10 cellular contexts compared by ENCODE assay signal in the genomic region with DNA sequence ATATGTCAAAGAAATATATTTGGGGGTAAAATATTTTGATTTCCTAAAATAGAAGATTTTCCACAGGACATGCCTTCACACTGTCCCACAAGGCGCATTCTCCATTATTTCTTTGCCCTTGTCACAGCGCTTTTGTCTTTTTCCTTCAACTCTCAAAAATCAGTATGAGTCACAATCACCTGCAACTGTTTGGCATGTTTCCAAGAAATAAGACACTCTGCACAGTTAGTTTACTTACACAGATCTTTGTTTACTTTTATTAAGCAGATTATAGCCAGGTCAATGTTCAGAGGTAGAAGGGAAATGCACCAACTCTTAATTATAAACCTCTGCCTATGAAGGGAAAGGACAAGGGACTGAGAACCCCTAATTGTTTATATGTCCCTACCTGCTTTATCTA. TPM values are rescaled to one million over a fixed set of nuclear protein-coding genes. Genes with fewer than 3 reads are reported as not detected.
A peak's percentile ranks its signal among the peaks of the same experiment; 100 is the strongest.
DNase-seq lines count a peak whose midpoint lies in the region; ATAC-seq and TF ChIP-seq lines count a peak whose summit lies in the region.
"Had no signal": no experiment of that assay in that cellular context is flagged by ENCODE, and none has a peak within 500 bp of the region (broad histone marks: within the 10 kb centered on the region; RNA-seq: fewer than 3 reads in every experiment).

No MANE protein-coding gene starts in this region.

- ATAC-seq in right lobe of liver (peak; percentile 62 to 81 (median 72)), GM21717 (IDR thresholded peaks at IDR 0.05; ENCODE audit: unreplicated experiment) (no peak), HG02798 (IDR thresholded peaks at IDR 0.05; ENCODE audit: poor library complexity, unreplicated experiment) (no peak)

- H3K27me3 ChIP-seq in right lobe of liver (no peaks in the 10 kb centered on the region), H7 (ENCODE audit: control insufficient read depth, insufficient read depth, low read length) (no peaks in the 10 kb centered on the region)

- no peak for TF ChIP-seq POLR2A in right lobe of liver (IDR thresholded peaks at IDR 0.05)

- peak overlapping the region; percentile 98 for H3K27ac ChIP-seq in VCaP
- H3K27ac ChIP-seq in right lobe of liver, result peak overlapping the region; percentile 65 to 84 (median 68)
- H3K27ac ChIP-seq: SK-N-MC had no signal

- no peaks in the 10 kb centered on the region for H3K9me3 ChIP-seq in right lobe of liver

- TF ChIP-seq CTCF in LNCaP clone FGC (IDR thresholded peaks at IDR 0.05; ENCODE audit: control insufficient read depth, extremely low read depth, insufficient read depth) (no peak), VCaP (conservative IDR thresholded peaks at IDR 0.05) (no peak), right lobe of liver (IDR thresholded peaks at IDR 0.05) (no peak)

- 24% methylated on average over 2 of the region's 2 CpGs for WGBS in right lobe of liver (ENCODE audit: insufficient coverage, low coverage, low lambda C conversion rate, missing lambda C conversion rate)

- intact Hi-C loops in right lobe of liver (cut with DNase I), result no loop called here

- no peaks in the 10 kb centered on the region for H3K36me3 ChIP-seq in right lobe of liver
- no peaks in the 10 kb centered on the region for H3K36me3 ChIP-seq in H7 (replicated peaks; ENCODE audit: control insufficient read depth, insufficient read depth, low read length)

- in situ Hi-C loops in Caki2 (cut with HindIII; ENCODE audit: low pct_unique_long_range_greater_than_20kb, low sequenced_read_pairs), result no loop called here

- peak overlapping the region; percentile 43 for H3K4me3 ChIP-seq in LNCaP clone FGC (ENCODE audit: low read depth, low read length)
- H3K4me3 ChIP-seq in right lobe of liver, result peak overlapping the region in 1 of 3 donors; percentile 10
- no peak overlapping the region for H3K4me3 ChIP-seq in H7 (ENCODE audit: insufficient read depth, low read depth, low read length)
- H3K4me3 ChIP-seq: SK-N-MC had no signal

- peaks cover 0 to 78% (median 26%) of the 10 kb centered on the region in 4 donors for H3K4me1 ChIP-seq in right lobe of liver

- DNase-seq in Caki2 (ENCODE audit: low read depth) (peak; percentile 51), LNCaP clone FGC (ENCODE audit: low read depth) (peak; percentile 91), right lobe of liver (no peak), H7 (no peak)
- no peak for DNase-seq in activated CD4-positive, alpha-beta T cell treated with anti-CD3 and anti-CD28 coated beads, Interleukin-2, amount 50 U/mL, for 1 hour
- DNase-seq: stimulated activated CD4-positive, alpha-beta T cell treated with anti-CD3 and anti-CD28 coated beads, Interleukin-4, amount 100 ng/mL, for 4 hours had no signal

RNA-seq across cellular contexts. Expression of gene CEMIP2, which starts 9.5 kb away (rescaled TPM):
- 30.8 and 43.2 TPM in 2 replicates for total RNA-seq in Caki2 (2014; rRNA removed; shearing (Covaris generic); ENCODE audit: low replicate concordance)
- total RNA-seq in right lobe of liver, result 10 to 100 TPM; 40.9 to 92.8 (median 56.5) TPM
- total RNA-seq in H7 (2014; rRNA removed; shearing (Covaris generic)), result 21.8 and 27.2 TPM in 2 replicates

Comparison
In these comparisons a context has a peak if more than half of its experiments do, and no peak if none do; other contexts are left out.
1. DNase-seq: peak in Caki2 (single experiment) and LNCaP clone FGC (single experiment); none in right lobe of liver (0 of 3), H7 (single experiment) and activated CD4-positive, alpha-beta T cell treated with anti-CD3 and anti-CD28 coated beads, Interleukin-2, amount 50 U/mL, for 1 hour (single experiment).
2. ATAC-seq: peak in right lobe of liver (4 of 4); none in GM21717 (single experiment) and HG02798 (single experiment).